Comparison of ENCODE assay signal across 23 cellular contexts in genomic region chr11:67523556-67524479, GRCh38. TPM values are rescaled to one million over a fixed set of nuclear protein-coding genes. Genes with fewer than 3 reads are reported as not detected.
"Had no signal": no experiment of that assay in that cellular context is flagged by ENCODE, and none has a peak within 500 bp of the region (broad histone marks: within the 10 kb centered on the region; RNA-seq: fewer than 3 reads in every experiment).

No MANE protein-coding gene starts in this region.

- ATAC-seq: activated T-helper 17 cell treated with anti-CD3 and anti-CD28 coated beads, Interleukin-2, amount 50 U/mL, for 72 hours; psoas muscle; right cardiac atrium had no signal

- DNase-seq: activated CD4-positive, alpha-beta memory T cell treated with anti-CD3 and anti-CD28 coated beads, Interleukin-2, amount 10 ng/mL, durations not matched to agents 7 days and 5 days; activated CD4-positive, alpha-beta T cell treated with anti-CD3 and anti-CD28 coated beads for 48 hours; activated CD8-positive, alpha-beta memory T cell treated with anti-CD3 and anti-CD28 coated beads, Interleukin-2, amount 10 ng/mL, durations not matched to agents 7 days and 5 days; activated naive CD4-positive, alpha-beta T cell; activated naive CD8-positive, alpha-beta T cell treated with anti-CD3 and anti-CD28 coated beads, Interleukin-2, amount 10 ng/mL, durations not matched to agents 7 days and 5 days; activated T-cell treated with anti-CD3 and anti-CD28 coated beads, Interleukin-2, amount 50 U/mL, for 1 hour; caudate nucleus; foreskin fibroblast; midbrain; psoas muscle; stimulated activated naive CD8-positive, alpha-beta T cell treated with anti-CD3 and anti-CD28 coated beads, Interleukin-15, Interleukin-2, amounts not matched to agents 100 U/mL and 50 U/mL, for 24 hours; substantia nigra; tibial artery had no signal

- H3K9me3 ChIP-seq: psoas muscle, tibial artery had no signal

- H3K4me2 ChIP-seq: hepatocyte had no signal

- H3K27me3 ChIP-seq: hepatocyte had no signal

- H2AFZ ChIP-seq: hepatocyte had no signal

- H3K4me3 ChIP-seq: dorsolateral prefrontal cortex, hepatocyte, lung, psoas muscle, tibial artery had no signal

- H3K4me1 ChIP-seq: psoas muscle, tibial artery had no signal

- H3K27ac ChIP-seq: dorsolateral prefrontal cortex, hepatocyte, psoas muscle, tibial artery had no signal

- H3K79me2 ChIP-seq: hepatocyte had no signal

- H3K36me3 ChIP-seq: tibial artery had no signal

RNA-seq across cellular contexts. Expression of gene CABP2, which starts 0.6 kb away (rescaled TPM):
- total RNA-seq: activated CD4-positive, alpha-beta memory T cell treated with anti-CD3 and anti-CD28 coated beads, Interleukin-2, amount 10 ng/mL, durations not matched to agents 7 days and 5 days; activated CD8-positive, alpha-beta memory T cell treated with anti-CD3 and anti-CD28 coated beads, Interleukin-2, amount 10 ng/mL, durations not matched to agents 7 days and 5 days; activated naive CD8-positive, alpha-beta T cell treated with anti-CD3 and anti-CD28 coated beads, Interleukin-2, amount 10 ng/mL, durations not matched to agents 7 days and 5 days; activated T-helper 17 cell treated with anti-CD3 and anti-CD28 coated beads, Interleukin-2, amount 50 U/mL, for 72 hours; dorsolateral prefrontal cortex; glomerular endothelial cell; hepatocyte; lung; osteocyte; psoas muscle; right cardiac atrium; skeletal muscle tissue; T-helper 2 cell treated with Interferon-gamma antibody and Interleukin-4, amounts not matched to agents 100 ng/mL and 5 ng/mL, for 36 hours had no signal
- polyA plus RNA-seq: hepatocyte, lung, neural cell, psoas muscle, right cardiac atrium had no signal
